8 cellular contexts compared by ENCODE assay signal in the genomic region with DNA sequence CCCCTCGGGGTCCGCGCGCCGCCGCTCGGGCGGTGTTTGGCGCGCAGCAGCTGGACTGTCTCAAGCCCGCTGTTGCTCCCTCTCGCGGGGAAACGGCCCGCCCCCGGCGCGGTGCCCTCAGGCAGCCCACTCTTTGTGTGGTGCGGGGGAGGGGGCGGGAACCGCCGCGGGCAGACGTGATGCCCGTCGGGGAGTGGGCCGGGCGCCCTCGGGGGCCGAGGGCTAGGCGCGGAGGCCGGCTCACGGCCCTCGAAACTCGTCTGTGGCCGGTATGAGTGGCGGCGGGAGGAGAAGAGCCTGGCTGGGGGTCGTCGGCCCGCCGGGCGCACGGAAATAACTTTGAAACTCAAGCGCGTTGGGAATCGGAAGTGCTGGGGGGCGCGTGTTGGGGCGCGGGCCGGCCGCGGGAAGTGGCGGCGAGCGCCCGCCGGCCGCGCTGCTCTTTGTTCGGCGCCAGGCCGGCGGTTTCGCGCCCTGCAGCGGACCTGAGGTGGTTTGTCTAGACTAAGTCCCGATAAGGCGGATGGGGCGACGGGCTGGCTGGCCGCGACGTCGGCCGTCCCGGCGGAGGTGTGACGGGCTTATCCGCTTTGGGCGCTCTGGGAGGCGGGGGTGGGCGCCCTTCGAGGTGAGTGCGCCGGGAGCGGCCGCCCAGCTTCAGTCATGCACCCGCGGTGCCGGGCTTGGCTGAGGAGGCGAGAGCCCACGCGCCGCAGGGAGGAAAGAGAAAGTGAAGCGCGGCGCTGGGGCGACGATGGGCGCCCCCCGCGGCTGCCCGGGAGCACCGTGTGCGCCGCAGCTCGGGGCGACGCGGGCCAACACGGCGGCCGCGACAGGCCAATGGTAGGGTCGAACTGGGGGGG. TPM values are rescaled to one million over a fixed set of nuclear protein-coding genes. Genes with fewer than 3 reads are reported as not detected.
DNase-seq lines count a peak whose midpoint lies in the region; ATAC-seq lines count a peak whose summit lies in the region.

No MANE protein-coding gene starts in this region.

- no peaks in the 10 kb centered on the region for H3K27me3 Mint-ChIP-seq in stimulated activated naive B cell treated with anti-CD40 and anti-IgM and Interleukin-4, amounts not matched to agents 10 μg/mL and 1 μg/mL and 100 μg/mL, for 72 hours

- H3K4ac ChIP-seq in mesendoderm (ENCODE audit: low read depth, low read length) = peak overlapping the region; percentile 96

- H3K36me3 ChIP-seq in mesendoderm (ENCODE audit: control insufficient read depth, insufficient read depth, low read length) = peaks cover 19% of the 10 kb centered on the region

- no peak overlapping the region for H2AK5ac ChIP-seq in mesendoderm (ENCODE audit: low read length)

- peak overlapping the region; percentile 99 for H3K9ac ChIP-seq in mesendoderm (ENCODE audit: low read length)

- no peak overlapping the region for H3K4me2 ChIP-seq in mesendoderm (ENCODE audit: low read length)

- no peaks in the 10 kb centered on the region for H3K27me3 ChIP-seq in mesendoderm (ENCODE audit: insufficient read depth, low read length, poor library complexity)

- no CpG with 5 or more reads among the region's 118 CpGs for WGBS in mesendoderm (ENCODE audit: extremely low coverage, insufficient coverage, low lambda C conversion rate)

- peak overlapping the region; percentile 93 for H3K27ac ChIP-seq in cingulate gyrus (ENCODE audit: low read depth, low read length)
- peak overlapping the region; percentile 88 for H3K27ac ChIP-seq in mesendoderm (ENCODE audit: low read depth, low read length)

- H3K4me3 ChIP-seq in mesendoderm (ENCODE audit: low read length) = peak overlapping the region; percentile 99

- peak overlapping the region; percentile 98 for H3K56ac ChIP-seq in mesendoderm (ENCODE audit: low read length)

- H2BK15ac ChIP-seq in mesendoderm (replicated peaks; ENCODE audit: low read depth) = no peak overlapping the region

- H3K4me1 ChIP-seq in mesendoderm (ENCODE audit: control insufficient read depth, low read depth, low read length) = peaks cover 5% of the 10 kb centered on the region

- H3K27ac Mint-ChIP-seq in stimulated activated naive B cell treated with anti-CD40 and anti-IgM and Interleukin-4, amounts not matched to agents 10 μg/mL and 1 μg/mL and 100 μg/mL, for 72 hours = peak overlapping the region; percentile 100

- H3K4me1 Mint-ChIP-seq in stimulated activated naive B cell treated with anti-CD40 and anti-IgM and Interleukin-4, amounts not matched to agents 10 μg/mL and 1 μg/mL and 100 μg/mL, for 72 hours = peaks cover 36 to 53% of the 10 kb centered on the region in 2 donors

- peaks cover 9% of the 10 kb centered on the region for H3K79me1 ChIP-seq in mesendoderm (ENCODE audit: low read length)

- DNase-seq in NK-92 treated with Interleukin-12 subunit alpha and Interleukin-12 subunit beta, amount 100 ng/mL, for 24 hours (lab: John Stamatoyannopoulos, UW) = peak; percentile 60
- DNase-seq in NK-92 (lab: John Stamatoyannopoulos, UW; ENCODE audit: unreplicated experiment) (no peak), mesendoderm (peak; percentile 51), GDM1 (lab: John Stamatoyannopoulos, UW) (no peak), LoVo (ENCODE audit: low spot score) (no peak)
- peak; percentile 65 for DNase-seq in activated CD4-positive, CD25-positive, alpha-beta regulatory T cell treated with anti-CD3 and anti-CD28 coated beads, Interleukin-2, amount 50 U/mL, for 72 hours
- no peak for DNase-seq in stimulated activated naive B cell treated with anti-CD40 and anti-IgM and Interleukin-4, amounts not matched to agents 10 μg/mL and 1 μg/mL and 100 μg/mL, for 72 hours

- H3K36me3 Mint-ChIP-seq in stimulated activated naive B cell treated with anti-CD40 and anti-IgM and Interleukin-4, amounts not matched to agents 10 μg/mL and 1 μg/mL and 100 μg/mL, for 72 hours = peaks cover 48 to 50% of the 10 kb centered on the region in 2 donors

- H2BK120ac ChIP-seq in mesendoderm (ENCODE audit: low read depth, low read length) = peak overlapping the region; percentile 47

- peak overlapping the region; percentile 88 to 89 for H3K4me3 Mint-ChIP-seq in stimulated activated naive B cell treated with anti-CD40 and anti-IgM and Interleukin-4, amounts not matched to agents 10 μg/mL and 1 μg/mL and 100 μg/mL, for 72 hours

- H2BK5ac ChIP-seq in mesendoderm (ENCODE audit: low read length) = peak overlapping the region; percentile 73

- no peak overlapping the region for H4K5ac ChIP-seq in mesendoderm (ENCODE audit: low read length)

- H3K79me2 ChIP-seq in mesendoderm (ENCODE audit: control insufficient read depth, insufficient read depth, low read length) = peaks cover 53% of the 10 kb centered on the region

- no peak for ATAC-seq in stimulated activated naive B cell treated with anti-CD40 and anti-IgM and Interleukin-4, amounts not matched to agents 10 μg/mL and 1 μg/mL and 100 μg/mL, for 72 hours (replicated peaks)

- no peaks in the 10 kb centered on the region for H3K9me3 Mint-ChIP-seq in stimulated activated naive B cell treated with anti-CD40 and anti-IgM and Interleukin-4, amounts not matched to agents 10 μg/mL and 1 μg/mL and 100 μg/mL, for 72 hours

- H3K18ac ChIP-seq in mesendoderm (ENCODE audit: low read length) = peak overlapping the region; percentile 99

- H4K8ac ChIP-seq in mesendoderm (ENCODE audit: low read depth, low read length) = no peak overlapping the region

- peak overlapping the region; percentile 29 for H3K23ac ChIP-seq in mesendoderm (ENCODE audit: low read length)

RNA-seq across cellular contexts. Expression of a gene that starts 0.7 kb away (rescaled TPM):
- polyA plus RNA-seq in mesendoderm (2013, experiment 1 of 2) = 4,557 TPM
- 4,676 TPM for polyA plus RNA-seq in mesendoderm (2013, experiment 2 of 2)

Comparison
In these comparisons a context has a peak if more than half of its experiments do, and no peak if none do; other contexts are left out.
1. DNase-seq: peak in NK-92 treated with Interleukin-12 subunit alpha and Interleukin-12 subunit beta, amount 100 ng/mL, for 24 hours (single experiment), activated CD4-positive, CD25-positive, alpha-beta regulatory T cell treated with anti-CD3 and anti-CD28 coated beads, Interleukin-2, amount 50 U/mL, for 72 hours (single experiment) and mesendoderm (single experiment); none in NK-92 (single experiment), stimulated activated naive B cell treated with anti-CD40 and anti-IgM and Interleukin-4, amounts not matched to agents 10 μg/mL and 1 μg/mL and 100 μg/mL, for 72 hours (single experiment), GDM1 (single experiment) and LoVo (single experiment).